Comparison of ENCODE assay signal across 20 cellular contexts in the genomic region with DNA sequence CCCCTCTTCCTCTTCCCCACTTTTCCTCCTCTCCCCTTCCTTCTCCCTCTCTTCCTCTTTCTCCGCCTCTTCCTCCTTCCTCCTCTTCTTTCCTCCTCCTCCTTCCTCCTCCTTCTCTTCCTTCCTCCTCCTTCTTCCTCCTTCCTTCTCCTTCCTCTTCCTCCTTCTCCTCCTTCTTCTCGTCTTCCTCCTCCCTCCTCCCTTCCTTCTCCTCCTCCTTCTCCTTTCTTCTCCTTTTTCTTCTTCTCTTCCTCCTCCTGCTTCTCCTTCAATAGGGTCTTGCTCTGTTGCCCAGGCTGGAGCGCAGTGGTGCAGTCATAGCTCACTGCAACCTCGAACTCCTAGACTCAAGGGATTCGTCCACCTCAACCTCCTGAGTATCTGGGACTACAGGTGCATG. TPM values are rescaled to one million over a fixed set of nuclear protein-coding genes. Genes with fewer than 3 reads are reported as not detected.
A peak's percentile ranks its signal among the peaks of the same experiment; 100 is the strongest.
DNase-seq lines count a peak whose midpoint lies in the region; ATAC-seq, FAIRE-seq and TF ChIP-seq lines count a peak whose summit lies in the region.
"Had no signal": no experiment of that assay in that cellular context is flagged by ENCODE, and none has a peak within 500 bp of the region (broad histone marks: within the 10 kb centered on the region; RNA-seq: fewer than 3 reads in every experiment).

No MANE protein-coding gene starts in this region.

- intact Hi-C loops in HepG2 (cut with micrococcal nuclease; ENCODE audit: unreplicated experiment) = no loop called here
- intact Hi-C loops in right lobe of liver (cut with DNase I) = loop anchor here (5.0 kb wide), 2 partner anchors 68 to 73 kb away; no protein-coding TSS in a partner anchor
- intact Hi-C loops in sigmoid colon (cut with DNase I) = no loop called here

- no peak overlapping the region for H3K9ac ChIP-seq in HepG2 (ENCODE audit: insufficient read depth, low read depth, low read length)
- no peak overlapping the region for H3K9ac ChIP-seq in H1 (replicated peaks in 1 of 4; ENCODE audit: extremely low read depth in 1 of 4, low read depth in 3 of 4, low read length in 3 of 4)
- no peak overlapping the region for H3K9ac ChIP-seq in GM23248
- H3K9ac ChIP-seq: BLaER1 had no signal

- H2AFZ ChIP-seq in HepG2 (ENCODE audit: low read length) = no peak overlapping the region
- no peak overlapping the region for H2AFZ ChIP-seq in H1 (ENCODE audit: low read length)
- H2AFZ ChIP-seq in GM23248 = no peak overlapping the region
- H2AFZ ChIP-seq: GM23338 had no signal

- no peak overlapping the region for H4K8ac ChIP-seq in H1 (ENCODE audit: extremely low read depth, insufficient read depth, low read length)

- no peaks in the 10 kb centered on the region for H3K4me1 Mint-ChIP-seq in stimulated activated effector memory CD8-positive, alpha-beta T cell treated with anti-CD3 and anti-CD28 coated beads, Interleukin-12 subunit alpha, Interleukin-12 subunit beta, amount 100 ng/mL, for 72 hours
- H3K4me1 Mint-ChIP-seq: CD14-positive monocyte had no signal

- no TSS peak for BruUV-seq in HepG2 (replicated peaks; lab: Mats Ljungman, UMichigan)

- H3K36me3 Mint-ChIP-seq in stimulated activated effector memory CD8-positive, alpha-beta T cell treated with anti-CD3 and anti-CD28 coated beads, Interleukin-12 subunit alpha, Interleukin-12 subunit beta, amount 100 ng/mL, for 72 hours = no peaks in the 10 kb centered on the region
- H3K36me3 Mint-ChIP-seq: CD14-positive monocyte; CD8-positive, alpha-beta T cell had no signal

- H3K27ac Mint-ChIP-seq in stimulated activated effector memory CD8-positive, alpha-beta T cell treated with anti-CD3 and anti-CD28 coated beads, Interleukin-12 subunit alpha, Interleukin-12 subunit beta, amount 100 ng/mL, for 72 hours = peak overlapping the region; percentile 13
- H3K27ac Mint-ChIP-seq: CD8-positive, alpha-beta T cell had no signal

- no peak for ATAC-seq in HepG2
- no peak for ATAC-seq in right lobe of liver
- ATAC-seq in stimulated activated effector memory CD8-positive, alpha-beta T cell treated with anti-CD3 and anti-CD28 coated beads, Interleukin-12 subunit alpha, Interleukin-12 subunit beta, amount 100 ng/mL, for 72 hours = no peak
- no peak for ATAC-seq in HG02642 (IDR thresholded peaks at IDR 0.05; ENCODE audit: poor library complexity, unreplicated experiment)
- ATAC-seq: CD8-positive, alpha-beta T cell; HCT116 had no signal

- peaks cover 6% of the 10 kb centered on the region; the same call in 1 of the 2 replicates for H3K4me1 ChIP-seq in HepG2 (ENCODE audit: insufficient read depth, low read length)
- peaks cover 0 to 7% (median 0%) of the 10 kb centered on the region in 4 donors for H3K4me1 ChIP-seq in right lobe of liver
- peaks cover 3 to 9% (median 6%) of the 10 kb centered on the region in 4 experiments; a peak in 4 of 7 replicates for H3K4me1 ChIP-seq in H1 (replicated peaks in 1 of 4; ENCODE audit: control insufficient read depth in 3 of 4, insufficient read depth in 4 of 4, low read length in 3 of 4)
- peaks cover 0 to 12% (median 2%) of the 10 kb centered on the region in 4 donors for H3K4me1 ChIP-seq in sigmoid colon
- H3K4me1 ChIP-seq in GM23248 (ENCODE audit: insufficient read depth) = no peaks in the 10 kb centered on the region

- POLR2A ChIA-PET in HepG2 (lab: Yijun Ruan, JAX) = no interaction called here
- POLR2A ChIA-PET in H1 (lab: Charles Lee; ENCODE audit: partially characterized antibody) = interaction anchor here (0.7 to 1.2 kb wide), 2 partner anchors 40 to 74 kb away, joined by 3 read pairs; no protein-coding TSS in a partner anchor

- no peak overlapping the region for H2BK20ac ChIP-seq in H1 (ENCODE audit: low read length)

- no peak overlapping the region for H3K14ac ChIP-seq in H1 (ENCODE audit: insufficient read length)

- H3K27ac ChIP-seq in HepG2 (ENCODE audit: extremely low read length, insufficient read depth, low read length) (no peak overlapping the region), right lobe of liver (no peak overlapping the region), H1 (ENCODE audit: low read depth, low read length) (no peak overlapping the region), sigmoid colon (no peak overlapping the region), GM23248 (no peak overlapping the region)

- H4K20me1 ChIP-seq in HepG2 (ENCODE audit: insufficient read depth, low read length) (no peaks in the 10 kb centered on the region), H1 (replicated peaks in 1 of 2; ENCODE audit: control insufficient read depth in 1 of 2, insufficient read depth in 2 of 2, low read length in 2 of 2) (peaks cover 3 to 11% of the 10 kb centered on the region in 2 experiments), GM23248 (ENCODE audit: insufficient read depth) (no peaks in the 10 kb centered on the region)

- peak overlapping the region; percentile 48; the same call in 1 of the 2 replicates for H3K18ac ChIP-seq in H1 (ENCODE audit: extremely low read depth, low read length)

- H3K4me2 ChIP-seq in HepG2 (ENCODE audit: low read depth, low read length) (no peak overlapping the region), H1 (ENCODE audit: insufficient read depth in 1 of 2, low read depth in 2 of 2, low read length in 2 of 2) (no peak overlapping the region), GM23248 (ENCODE audit: unreplicated experiment) (no peak overlapping the region)
- H3K4me2 ChIP-seq: BLaER1, GM23338 had no signal

- no peak overlapping the region for H4K91ac ChIP-seq in H1 (replicated peaks; ENCODE audit: insufficient read length, low read length)

- DNase-seq in HepG2 (ENCODE audit: low spot score) (no peak), right lobe of liver (no peak), H1 (ENCODE audit: low read depth in 1 of 2, low spot score in 2 of 2) (no peak), sigmoid colon (no peak), GM23248 (no peak)
- DNase-seq in stimulated activated effector memory CD8-positive, alpha-beta T cell treated with anti-CD3 and anti-CD28 coated beads, Interleukin-12 subunit alpha, Interleukin-12 subunit beta, amount 100 ng/mL, for 72 hours (ENCODE audit: low spot score in 2 of 2) = no peak
- DNase-seq: 8988T; CD8-positive, alpha-beta T cell; COR-L47; GDM1; IMR-90; KBM-7 had no signal

- no peak for FAIRE-seq in HepG2 (lab: Jason Lieb, UNC)
- no peak for FAIRE-seq in H1 (lab: Jason Lieb, UNC)
- FAIRE-seq: D721Med, GM12892, GM18507 had no signal

- no peaks in the 10 kb centered on the region for H3K79me2 ChIP-seq in HepG2 (ENCODE audit: insufficient read depth, low read length)
- no peaks in the 10 kb centered on the region for H3K79me2 ChIP-seq in H1 (ENCODE audit: control insufficient read depth in 1 of 2, insufficient read depth in 2 of 2, low read length in 2 of 2)
- no peaks in the 10 kb centered on the region for H3K79me2 ChIP-seq in GM23248 (ENCODE audit: insufficient read depth)

- no peak overlapping the region for H4K5ac ChIP-seq in H1 (ENCODE audit: insufficient read length, low read depth, low read length)

- H3K4ac ChIP-seq in H1 (replicated peaks; ENCODE audit: insufficient read length, low read depth, low read length) = no peak overlapping the region

- no peak overlapping the region for H3K23ac ChIP-seq in H1 (ENCODE audit: insufficient read length)

- no peaks in the 10 kb centered on the region for H3K9me3 Mint-ChIP-seq in stimulated activated effector memory CD8-positive, alpha-beta T cell treated with anti-CD3 and anti-CD28 coated beads, Interleukin-12 subunit alpha, Interleukin-12 subunit beta, amount 100 ng/mL, for 72 hours
- H3K9me3 Mint-ChIP-seq: CD8-positive, alpha-beta T cell; GM23338 had no signal

- H2BK120ac ChIP-seq in H1 (replicated peaks; ENCODE audit: low read depth, low read length) = no peak overlapping the region

- H2BK12ac ChIP-seq in H1 (ENCODE audit: low read depth, low read length) = no peak overlapping the region

- H3K79me1 ChIP-seq in H1 (ENCODE audit: low read depth, low read length) = no peaks in the 10 kb centered on the region

- no peak for TF ChIP-seq EP300 in HepG2 (IDR thresholded peaks at IDR 0.05; ENCODE audit: low read depth in 2 of 2, low read length in 2 of 2)
- TF ChIP-seq EP300 in HepG2 (CRISPR knock-in tag; IDR thresholded peaks at IDR 0.05; ENCODE audit: borderline replicate concordance) = no peak
- no peak for TF ChIP-seq EP300 in H1 (IDR thresholded peaks at IDR 0.05; ENCODE audit: borderline replicate concordance in 1 of 2, low read depth in 2 of 2, low read length in 2 of 2)
- TF ChIP-seq EP300 in sigmoid colon (IDR thresholded peaks at IDR 0.05) = no peak

- WGBS in HepG2 (ENCODE audit: low lambda C conversion rate) = 31% methylated on average over 5 of the region's 5 CpGs
- WGBS in right lobe of liver (ENCODE audit: insufficient coverage, low coverage, low lambda C conversion rate, missing lambda C conversion rate) = 53% methylated on average over 3 of the region's 5 CpGs
- WGBS in H1 (ENCODE audit: extremely low coverage in 1 of 2, insufficient coverage in 1 of 2, insufficient read length in 1 of 2, insufficient replicate concordance in 2 of 2, low coverage in 1 of 2, low lambda C conversion rate in 2 of 2, missing lambda C conversion rate in 1 of 2), 2 experiments = 91% methylated on average over 5 of the region's 5 CpGs; no CpG with 5 or more reads in 1 of the 2 experiments
- WGBS in sigmoid colon, 2 donors = 85 to 88% methylated on average over 5 of the region's 5 CpGs
- WGBS in GM23248 (ENCODE audit: low coverage in 1 of 2, low lambda C conversion rate in 2 of 2, missing lambda C conversion rate in 2 of 2), 2 experiments = 68 to 87% methylated on average over 4 to 5 of the region's 5 CpGs

- no peaks in the 10 kb centered on the region for H3F3A ChIP-seq in GM23248 (ENCODE audit: insufficient read depth)

- TF ChIP-seq POLR2A in HepG2 (IDR thresholded peaks at IDR 0.05; ENCODE audit: insufficient read depth in 1 of 2, low read depth in 2 of 2, low read length in 2 of 2) = no peak
- no peak for TF ChIP-seq POLR2A in right lobe of liver (IDR thresholded peaks at IDR 0.05)
- TF ChIP-seq POLR2A in H1 (IDR thresholded peaks at IDR 0.05; ENCODE audit: control extremely low read depth in 1 of 2, low read depth in 2 of 2, low read length in 2 of 2) = no peak
- TF ChIP-seq POLR2A in sigmoid colon (IDR thresholded peaks at IDR 0.05) = no peak

- H2BK15ac ChIP-seq in H1 (ENCODE audit: low read length) = no peak overlapping the region

- TF ChIP-seq CTCF in HepG2 (CRISPR knock-in tag; IDR thresholded peaks at IDR 0.05) (no peak), right lobe of liver (IDR thresholded peaks at IDR 0.05) (no peak), H1 (IDR thresholded peaks at IDR 0.05; ENCODE audit: control extremely low read depth in 1 of 3, insufficient read depth in 1 of 3, low read depth in 1 of 3, low read length in 3 of 3) (no peak), sigmoid colon (IDR thresholded peaks at IDR 0.05) (no peak)

- H3K9me3 ChIP-seq in HepG2 (ENCODE audit: low read length) = no peaks in the 10 kb centered on the region
- no peaks in the 10 kb centered on the region for H3K9me3 ChIP-seq in right lobe of liver
- no peaks in the 10 kb centered on the region for H3K9me3 ChIP-seq in H1 (ENCODE audit: insufficient read depth in 2 of 2, low read depth in 1 of 2, low read length in 1 of 2)
- no peaks in the 10 kb centered on the region for H3K9me3 ChIP-seq in sigmoid colon
- H3K9me3 ChIP-seq in GM23248 (ENCODE audit: low read depth) = no peaks in the 10 kb centered on the region
- H3K9me3 ChIP-seq: BLaER1 had no signal

- CTCF ChIA-PET in HepG2 (lab: Yijun Ruan, JAX; ENCODE audit: low intra/inter-chr PET ratio, low total read pairs) = no interaction called here
- CTCF ChIA-PET in H1 (lab: Charles Lee; ENCODE audit: partially characterized antibody) = interaction anchor here (0.9 to 26.8 kb wide), 7 partner anchors 10 to 313 kb away, joined by 3 to 908 read pairs (median 29); a partner anchor contains a TSS

- H3K27me3 ChIP-seq in HepG2 (ENCODE audit: control insufficient read depth in 1 of 2, insufficient read depth in 2 of 2, low read length in 2 of 2) (peaks cover 4 to 40% of the 10 kb centered on the region in 2 experiments; a peak in 4 of 5 replicates), right lobe of liver (no peaks in the 10 kb centered on the region), H1 (replicated peaks in 1 of 4; ENCODE audit: control insufficient read depth in 3 of 4, extremely low read depth in 1 of 4, insufficient read depth in 3 of 4, low read length in 3 of 4) (no peaks in the 10 kb centered on the region), sigmoid colon (no peaks in the 10 kb centered on the region), GM23248 (replicated peaks; ENCODE audit: insufficient read depth) (peaks cover 8% of the 10 kb centered on the region; the same call in 1 of the 2 replicates)
- H3K27me3 ChIP-seq: BLaER1 had no signal

- in situ Hi-C loops in HepG2 (cut with HindIII; ENCODE audit: extremely low pct_ligation_motif_present, low pct_unique_long_range_greater_than_20kb) = loop anchor here (5.0 kb wide), 1 partner anchor 73 kb away; no protein-coding TSS in a partner anchor
- in situ Hi-C loops in GM23248 (cut with MboI) = no loop called here

- peaks cover 6% of the 10 kb centered on the region; the same call in 1 of the 2 replicates for H3K23me2 ChIP-seq in H1 (ENCODE audit: low read depth, low read length)

- TF ChIP-seq RAD21 in HepG2 (CRISPR knock-in tag; IDR thresholded peaks at IDR 0.05) = no peak
- no peak for TF ChIP-seq RAD21 in H1 (IDR thresholded peaks at IDR 0.05 in 1 of 2, conservative IDR thresholded peaks at IDR 0.05 in 1 of 2; ENCODE audit: low read depth in 2 of 2, low read length in 2 of 2)

- H3K36me3 ChIP-seq in HepG2 (replicated peaks in 1 of 2; ENCODE audit: control insufficient read depth in 1 of 2, insufficient read depth in 2 of 2, low read length in 2 of 2) (no peaks in the 10 kb centered on the region), right lobe of liver (no peaks in the 10 kb centered on the region), H1 (ENCODE audit: control insufficient read depth in 2 of 4, insufficient read depth in 4 of 4, low read length in 3 of 4) (no peaks in the 10 kb centered on the region; a peak in 1 of 8 replicates), sigmoid colon (peaks cover 0 to 53% (median 0%) of the 10 kb centered on the region in 4 donors), GM23248 (ENCODE audit: low read depth) (no peaks in the 10 kb centered on the region)

- no peak overlapping the region for H3K56ac ChIP-seq in H1 (replicated peaks; ENCODE audit: insufficient read length, low read depth, low read length)

- H3K4me3 Mint-ChIP-seq in stimulated activated effector memory CD8-positive, alpha-beta T cell treated with anti-CD3 and anti-CD28 coated beads, Interleukin-12 subunit alpha, Interleukin-12 subunit beta, amount 100 ng/mL, for 72 hours = no peak overlapping the region
- H3K4me3 Mint-ChIP-seq: CD14-positive monocyte; CD8-positive, alpha-beta T cell; GM23338 had no signal

- H2BK5ac ChIP-seq in H1 (ENCODE audit: low read depth, low read length) = no peak overlapping the region

- H3K9me2 ChIP-seq in GM23248 (ENCODE audit: insufficient read depth) = no peaks in the 10 kb centered on the region

- H2AK5ac ChIP-seq in H1 (ENCODE audit: low read depth, low read length) = no peak overlapping the region

- H3K4me3 ChIP-seq in HepG2 (replicated peaks in 1 of 3; ENCODE audit: insufficient read depth in 1 of 3, low read depth in 2 of 3, low read length in 3 of 3) (no peak overlapping the region), right lobe of liver (no peak overlapping the region), H1 (ENCODE audit: extremely low read depth in 1 of 4, insufficient read depth in 2 of 4, low read depth in 3 of 4, low read length in 4 of 4) (no peak overlapping the region), sigmoid colon (no peak overlapping the region), GM23248 (no peak overlapping the region)
- H3K4me3 ChIP-seq: BLaER1, GM23338 had no signal

RNA-seq across cellular contexts. Expression of a gene that starts 56.9 kb away (rescaled TPM):
- total RNA-seq in HepG2 (2016; rRNA removed; fragmentation: Illumina TruSeq; extraction: Trizol) = 0.06 and 0.07 TPM in 2 replicates
- total RNA-seq in HepG2 (2016; cell fraction: cytosol; rRNA removed; fragmentation: Illumina TruSeq; extraction: Trizol; ENCODE audit: low read depth) = not detected in 2 replicates
- total RNA-seq in HepG2 (2016; cell fraction: insoluble cytoplasmic fraction; rRNA removed; fragmentation: Illumina TruSeq; extraction: Trizol) = 0.04 TPM in 1 of 2 replicates, not detected in the other
- total RNA-seq in HepG2 (2016; cell fraction: membrane; rRNA removed; fragmentation: Illumina TruSeq; extraction: Trizol) = 0.03 TPM in 2 replicates
- not detected in 2 replicates for total RNA-seq in HepG2 (2016; cell fraction: nucleus; rRNA removed; fragmentation: Illumina TruSeq; extraction: Trizol)
- polyA plus RNA-seq in HepG2 (2011; rRNA removed) = 0.08 and 0.09 TPM in 2 replicates
- polyA plus RNA-seq in HepG2 (2011; cell fraction: cytosol; rRNA removed) = 0.08 TPM in 2 replicates
- 0.43 and 0.50 TPM in 2 replicates for polyA plus RNA-seq in HepG2 (2011; cell fraction: nucleus; rRNA removed)
- 0.11 TPM in 1 of 2 replicates, not detected in the other for polyA plus RNA-seq in HepG2 (2012)
- not detected in 2 replicates for polyA plus RNA-seq in HepG2 (2016; cell fraction: cytosol; fragmentation: Illumina TruSeq; extraction: Trizol; ENCODE audit: low read depth)
- polyA plus RNA-seq in HepG2 (2016; cell fraction: insoluble cytoplasmic fraction; fragmentation: Illumina TruSeq; extraction: Trizol; ENCODE audit: low read depth) = not detected in 2 replicates
- not detected in 2 replicates for polyA plus RNA-seq in HepG2 (2016; cell fraction: membrane; fragmentation: Illumina TruSeq; extraction: Trizol; ENCODE audit: low read depth)
- not detected in 2 replicates for polyA plus RNA-seq in HepG2 (2016; cell fraction: nucleus; fragmentation: Illumina TruSeq; extraction: Trizol; ENCODE audit: insufficient read depth, low read depth)
- 0.05 and 0.52 TPM in 2 replicates for polyA minus RNA-seq in HepG2 (2011; rRNA and poly(A)+ RNA removed; ENCODE audit: low replicate concordance)
- not detected in 2 replicates for polyA minus RNA-seq in HepG2 (2011; cell fraction: cytosol; rRNA and poly(A)+ RNA removed)
- polyA minus RNA-seq in HepG2 (2011; cell fraction: nucleus; rRNA and poly(A)+ RNA removed) = 0.12 TPM in 1 of 2 replicates, not detected in the other
- 1 to 10 TPM in 4 of 6 experiments, under 1 TPM in 2; 0.81 to 2.9 (median 1.3) TPM for total RNA-seq in right lobe of liver
- 31.8 and 32.8 TPM in 2 replicates for total RNA-seq in H1 (2021; fragmentation: NEBNext Ultra II Directional; extraction: Animal tissue kit (Norgen Biotek cat#: 25700))
- 13.3 and 23.2 TPM in 2 replicates for polyA plus RNA-seq in H1 (2011; rRNA removed)
- polyA plus RNA-seq in H1 (2011; cell fraction: cytosol; rRNA removed) = 20.2 TPM
- polyA plus RNA-seq in H1 (2011; cell fraction: nucleus; rRNA removed) = 40.0 TPM
- 16.7 to 24.5 TPM (median 21.7 TPM) in 4 replicates for polyA plus RNA-seq in H1 (2012, experiment 1 of 2)
- polyA plus RNA-seq in H1 (2012, experiment 2 of 2) = 17.2 TPM
- polyA plus RNA-seq in H1 (2013, experiment 1 of 2) = 14.7 TPM
- polyA plus RNA-seq in H1 (2013, experiment 2 of 2) = 15.6 TPM
- polyA minus RNA-seq in H1 (2011; rRNA and poly(A)+ RNA removed) = 15.4 and 21.3 TPM in 2 replicates
- 16.5 TPM for polyA minus RNA-seq in H1 (2011; cell fraction: cytosol; rRNA and poly(A)+ RNA removed)
- polyA minus RNA-seq in H1 (2011; cell fraction: nucleus; rRNA and poly(A)+ RNA removed) = 13.8 TPM
- 10 to 100 TPM; 13.9 to 33.8 (median 18.8) TPM for total RNA-seq in sigmoid colon
- 1 to 10 TPM; 1.8 to 6.2 (median 1.8) TPM for polyA plus RNA-seq in sigmoid colon
- not detected in 2 replicates for total RNA-seq in GM23248 (2014; rRNA removed; shearing (Covaris generic))
- not detected in 2 replicates for polyA plus RNA-seq in GM23248 (2016; fragmentation: Nextera tagmentation; extraction: Ambion mirVana)

Comparison
In these comparisons a context has a peak if more than half of its experiments do, and no peak if none do; other contexts are left out.
1. intact Hi-C loops: an anchor here in right lobe of liver (5.0 kb wide); none called in HepG2 and sigmoid colon.